In the genomic region with DNA sequence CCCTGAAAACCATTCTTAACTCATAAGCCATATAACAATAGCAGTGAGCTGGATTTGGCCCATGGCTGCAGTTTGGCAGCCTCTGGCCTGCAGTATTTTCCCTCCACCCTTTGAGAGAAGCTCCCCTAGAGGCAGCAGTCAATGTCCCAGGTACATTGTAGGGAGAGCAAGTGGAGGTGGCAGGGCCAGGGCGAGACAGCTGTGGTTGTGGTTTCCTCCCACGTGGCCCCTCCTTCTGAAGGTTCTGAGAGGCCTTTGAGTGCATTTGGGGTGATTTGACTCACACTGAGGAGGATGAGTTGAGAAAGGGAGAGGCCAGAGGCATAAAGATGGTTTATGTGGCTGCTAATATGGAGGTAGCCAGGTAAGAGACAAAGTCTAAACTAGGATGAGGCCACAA, we compare ENCODE assay signal across 9 cellular contexts. TPM values are rescaled to one million over a fixed set of nuclear protein-coding genes. Genes with fewer than 3 reads are reported as not detected.
A peak's percentile ranks its signal among the peaks of the same experiment; 100 is the strongest.
DNase-seq lines count a peak whose midpoint lies in the region; ATAC-seq, FAIRE-seq and TF ChIP-seq lines count a peak whose summit lies in the region.
"Had no signal": no experiment of that assay in that cellular context is flagged by ENCODE, and none has a peak within 500 bp of the region (broad histone marks: within the 10 kb centered on the region; RNA-seq: fewer than 3 reads in every experiment).

No MANE protein-coding gene starts in this region.

- H3K4me1 ChIP-seq in foreskin keratinocyte = no peaks in the 10 kb centered on the region

- H3K4me3 ChIP-seq in GM12865 (ENCODE audit: low read depth, low read length) = no peak overlapping the region

- TF ChIP-seq CTCF in GM12865 (IDR thresholded peaks at IDR 0.05; ENCODE audit: insufficient read depth, low read depth, low read length, missing control alignments) (no peak), foreskin keratinocyte (conservative IDR thresholded peaks at IDR 0.05) (no peak)

- DNase-seq in GM12865 (ENCODE audit: low read depth) (peak; percentile 74), T-helper 1 cell (peak in 3 of 5 donors; percentile 5 to 75 (median 15)), foreskin keratinocyte (peak in 1 of 2 donors; percentile 9), activated gamma-delta T cell treated with Interleukin-2 at 50 U/mL for 16 hours (no peak), HTR-8/SVneo (ENCODE audit: insufficient read length, low spot score) (no peak), AG08395 (ENCODE audit: low spot score) (no peak), GDM1 (lab: John Stamatoyannopoulos, UW) (no peak)

- FAIRE-seq in HTR-8/SVneo (lab: Jason Lieb, UNC) = no peak

- no peak overlapping the region for H3K27ac ChIP-seq in foreskin keratinocyte
- H3K27ac ChIP-seq: C4-2B had no signal

- peaks cover 4% of the 10 kb centered on the region for H3K27me3 ChIP-seq in foreskin keratinocyte

- ATAC-seq in GM21825 (IDR thresholded peaks at IDR 0.05; ENCODE audit: unreplicated experiment) (peak; percentile 100), foreskin keratinocyte (peak; percentile 71)

RNA-seq across cellular contexts. Expression of gene LDAH, which starts 45.5 kb away (rescaled TPM):
- 14.2 and 15.0 TPM in 2 replicates for total RNA-seq in foreskin keratinocyte
- 5.9 and 6.6 TPM in 2 replicates for polyA plus RNA-seq in foreskin keratinocyte

Comparison
In these comparisons a context has a peak if more than half of its experiments do, and no peak if none do; other contexts are left out.
1. DNase-seq: peak in GM12865 (single experiment) and T-helper 1 cell (3 of 5); none in activated gamma-delta T cell treated with Interleukin-2 at 50 U/mL for 16 hours (single experiment), HTR-8/SVneo (single experiment), AG08395 (single experiment) and GDM1 (single experiment).